8 cellular contexts compared by ENCODE assay signal in genomic region chr14:67426983-67427601, GRCh38. TPM values are rescaled to one million over a fixed set of nuclear protein-coding genes. Genes with fewer than 3 reads are reported as not detected.
DNase-seq lines count a peak whose midpoint lies in the region; ATAC-seq and TF ChIP-seq lines count a peak whose summit lies in the region.

No MANE protein-coding gene starts in this region.

- H4K20me1 ChIP-seq in hepatocyte (ENCODE audit: insufficient read depth, poor library complexity, severe bottlenecking) = no peaks in the 10 kb centered on the region

- no peaks in the 10 kb centered on the region for H3K79me2 ChIP-seq in hepatocyte

- no peaks in the 10 kb centered on the region for H3K27me3 ChIP-seq in hepatocyte

- WGBS in hepatocyte (ENCODE audit: low lambda C conversion rate, missing lambda C conversion rate) = 35% methylated on average over 29 of the region's 29 CpGs

- peak overlapping the region; percentile 88 for H3K27ac ChIP-seq in hepatocyte

- TF ChIP-seq CTCF in AG10803 (conservative IDR thresholded peaks at IDR 0.05; ENCODE audit: low read length) = peak; percentile 84
- TF ChIP-seq CTCF in hepatocyte (IDR thresholded peaks at IDR 0.05; ENCODE audit: poor library complexity) = peak; percentile 82

- H3K4me3 ChIP-seq in AG10803 (ENCODE audit: low read length) = no peak overlapping the region
- H3K4me3 ChIP-seq in hepatocyte = no peak overlapping the region
- no peak overlapping the region for H3K4me3 ChIP-seq in skeletal muscle cell (ENCODE audit: low read depth, low read length)

- peak overlapping the region; percentile 56 for H2AFZ ChIP-seq in hepatocyte

- peak overlapping the region; percentile 48 for H3K4me2 ChIP-seq in hepatocyte

- H3K9me3 ChIP-seq in hepatocyte (ENCODE audit: low read depth) = no peaks in the 10 kb centered on the region

- H3K4me1 ChIP-seq in hepatocyte (ENCODE audit: insufficient read depth) = peaks cover 25% of the 10 kb centered on the region

- ATAC-seq in HG03108 (IDR thresholded peaks at IDR 0.05; ENCODE audit: unreplicated experiment) = no peak

- H3K9me2 ChIP-seq in hepatocyte (replicated peaks; ENCODE audit: insufficient read depth) = no peaks in the 10 kb centered on the region

- H3K36me3 ChIP-seq in hepatocyte (replicated peaks; ENCODE audit: insufficient read depth, low read depth) = no peaks in the 10 kb centered on the region

- DNase-seq in AG10803 (ENCODE audit: low read depth) (peak; percentile 81), GM19240 (ENCODE audit: insufficient read length, low spot score) (peak; percentile 79), NCI-H1694 treated with DMSO at 0.1 percent for 48 hours (lab: John Stamatoyannopoulos, UW) (peak; percentile 89), T-helper 2 cell (peak; percentile 31 to 78 (median 48)), anterior cingulate cortex (lab: John Stamatoyannopoulos, UW) (peak; percentile 8 to 82 (median 56)), hepatocyte (ENCODE audit: low spot score) (peak; percentile 91), skeletal muscle cell (ENCODE audit: low read depth) (peak; percentile 39)

RNA-seq across cellular contexts. Expression of gene PLEK2, which starts 15.1 kb away (rescaled TPM):
- 4.8 and 5.1 TPM in 2 replicates for total RNA-seq in hepatocyte
- 14.6 and 16.5 TPM in 2 replicates for polyA plus RNA-seq in hepatocyte

Comparison
In these comparisons a context has a peak if more than half of its experiments do, and no peak if none do; other contexts are left out.
1. DNase-seq: peak in every context shown above with its lines; median percentile 91 in hepatocyte; 89 in NCI-H1694 treated with DMSO at 0.1 percent for 48 hours; 81 in AG10803; 79 in GM19240; 56 in anterior cingulate cortex; 48 in T-helper 2 cell; 39 in skeletal muscle cell.